Comparison of ENCODE assay signal across 15 cellular contexts in genomic region chr15:92670625-92671024, GRCh38.
"Had no signal": no experiment of that assay in that cellular context is flagged by ENCODE, and none has a peak within 500 bp of the region (broad histone marks: within the 10 kb centered on the region; RNA-seq: fewer than 3 reads in every experiment).

No MANE protein-coding gene starts in this region.

- DNase-seq: activated CD4-positive, alpha-beta T cell treated with anti-CD3 and anti-CD28 coated beads for 36 hours; activated CD8-positive, alpha-beta T cell treated with anti-CD3 and anti-CD28 coated beads for 36 hours; activated effector memory CD4-positive, alpha-beta T cell treated with Interleukin-2 at 50 U/mL for 16 hours; activated naive CD4-positive, alpha-beta T cell treated with anti-CD3 and anti-CD28 coated beads, Interleukin-2, amount 50 U/mL, for 16 hours; activated T-cell treated with anti-CD3 and anti-CD28 coated beads, Interleukin-2, amount 50 U/mL, for 4 hours; adrenal gland; mammary epithelial cell; naive thymus-derived CD8-positive, alpha-beta T cell; pancreas; sigmoid colon; tibial artery; uterus had no signal

- H3K4me1 ChIP-seq: uterus had no signal

- H3K36me3 ChIP-seq: adrenal gland, pancreas, sigmoid colon, tibial artery, uterus had no signal

- H3K36me3 Mint-ChIP-seq: naive thymus-derived CD8-positive, alpha-beta T cell; stimulated activated effector memory CD8-positive, alpha-beta T cell treated with anti-CD3 and anti-CD28 coated beads, Interleukin-12 subunit alpha, Interleukin-12 subunit beta, amount 100 ng/mL, for 72 hours had no signal

- H3K27me3 ChIP-seq: adrenal gland, hepatocyte, pancreas, sigmoid colon, tibial artery, uterus had no signal

- H3K27ac Mint-ChIP-seq: activated CD4-positive, alpha-beta T cell treated with anti-CD3 and anti-CD28 coated beads for 36 hours; activated CD8-positive, alpha-beta T cell treated with anti-CD3 and anti-CD28 coated beads for 36 hours; naive thymus-derived CD8-positive, alpha-beta T cell; stimulated activated effector memory CD8-positive, alpha-beta T cell treated with anti-CD3 and anti-CD28 coated beads, Interleukin-12 subunit alpha, Interleukin-12 subunit beta, amount 100 ng/mL, for 72 hours had no signal

- H3K4me3 ChIP-seq: adrenal gland, hepatocyte, pancreas, sigmoid colon, tibial artery, uterus had no signal

- H3K4me3 Mint-ChIP-seq: activated CD4-positive, alpha-beta T cell treated with anti-CD3 and anti-CD28 coated beads for 36 hours; activated CD8-positive, alpha-beta T cell treated with anti-CD3 and anti-CD28 coated beads for 36 hours; activated T-cell treated with anti-CD3 and anti-CD28 coated beads, Interleukin-2, amount 50 U/mL, for 4 hours; naive thymus-derived CD8-positive, alpha-beta T cell; stimulated activated effector memory CD8-positive, alpha-beta T cell treated with anti-CD3 and anti-CD28 coated beads, Interleukin-12 subunit alpha, Interleukin-12 subunit beta, amount 100 ng/mL, for 72 hours had no signal

- H3K9me3 Mint-ChIP-seq: activated CD8-positive, alpha-beta T cell treated with anti-CD3 and anti-CD28 coated beads for 36 hours; activated T-cell treated with anti-CD3 and anti-CD28 coated beads, Interleukin-2, amount 50 U/mL, for 4 hours; naive thymus-derived CD8-positive, alpha-beta T cell; stimulated activated effector memory CD8-positive, alpha-beta T cell treated with anti-CD3 and anti-CD28 coated beads, Interleukin-12 subunit alpha, Interleukin-12 subunit beta, amount 100 ng/mL, for 72 hours had no signal

- H3K9me3 ChIP-seq: adrenal gland, pancreas, sigmoid colon, tibial artery, uterus had no signal

- H3K4me1 Mint-ChIP-seq: naive thymus-derived CD8-positive, alpha-beta T cell had no signal

- H3K27ac ChIP-seq: adrenal gland, hepatocyte, pancreas, sigmoid colon, tibial artery, uterus had no signal

- ATAC-seq: activated CD4-positive, alpha-beta T cell treated with anti-CD3 and anti-CD28 coated beads for 36 hours; activated CD8-positive, alpha-beta T cell treated with anti-CD3 and anti-CD28 coated beads for 36 hours; activated T-cell treated with anti-CD3 and anti-CD28 coated beads, Interleukin-2, amount 50 U/mL, for 4 hours; left lobe of liver; naive thymus-derived CD8-positive, alpha-beta T cell; pancreas; stimulated activated effector memory CD8-positive, alpha-beta T cell treated with anti-CD3 and anti-CD28 coated beads, Interleukin-12 subunit alpha, Interleukin-12 subunit beta, amount 100 ng/mL, for 72 hours had no signal
